In genomic region chr10:14548474-14548873, GRCh38 we compare ENCODE assay signal across 1 cellular context.
A peak's percentile ranks its signal among the peaks of the same experiment; 100 is the strongest.
TF ChIP-seq lines count a peak whose summit lies in the region.

No MANE protein-coding gene starts in this region.

TF ChIP-seq in GM12878, 131 proteins besides CTCF, POLR2A, EP300 and RAD21:
- TF ChIP-seq, protein P1, sequence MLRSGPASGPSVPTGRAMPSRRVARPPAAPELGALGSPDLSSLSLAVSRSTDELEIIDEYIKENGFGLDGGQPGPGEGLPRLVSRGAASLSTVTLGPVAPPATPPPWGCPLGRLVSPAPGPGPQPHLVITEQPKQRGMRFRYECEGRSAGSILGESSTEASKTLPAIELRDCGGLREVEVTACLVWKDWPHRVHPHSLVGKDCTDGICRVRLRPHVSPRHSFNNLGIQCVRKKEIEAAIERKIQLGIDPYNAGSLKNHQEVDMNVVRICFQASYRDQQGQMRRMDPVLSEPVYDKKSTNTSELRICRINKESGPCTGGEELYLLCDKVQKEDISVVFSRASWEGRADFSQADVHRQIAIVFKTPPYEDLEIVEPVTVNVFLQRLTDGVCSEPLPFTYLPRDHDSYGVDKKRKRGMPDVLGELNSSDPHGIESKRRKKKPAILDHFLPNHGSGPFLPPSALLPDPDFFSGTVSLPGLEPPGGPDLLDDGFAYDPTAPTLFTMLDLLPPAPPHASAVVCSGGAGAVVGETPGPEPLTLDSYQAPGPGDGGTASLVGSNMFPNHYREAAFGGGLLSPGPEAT (IDR thresholded peaks at IDR 0.05; ENCODE audit: low read depth), result no peak
- TF ChIP-seq ATF7 (IDR thresholded peaks at IDR 0.05; ENCODE audit: low read depth), result no peak
- no peak for TF ChIP-seq YBX1 (IDR thresholded peaks at IDR 0.05)
- TF ChIP-seq, protein P2, sequence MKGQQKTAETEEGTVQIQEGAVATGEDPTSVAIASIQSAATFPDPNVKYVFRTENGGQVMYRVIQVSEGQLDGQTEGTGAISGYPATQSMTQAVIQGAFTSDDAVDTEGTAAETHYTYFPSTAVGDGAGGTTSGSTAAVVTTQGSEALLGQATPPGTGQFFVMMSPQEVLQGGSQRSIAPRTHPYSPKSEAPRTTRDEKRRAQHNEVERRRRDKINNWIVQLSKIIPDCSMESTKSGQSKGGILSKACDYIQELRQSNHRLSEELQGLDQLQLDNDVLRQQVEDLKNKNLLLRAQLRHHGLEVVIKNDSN (IDR thresholded peaks at IDR 0.05; ENCODE audit: borderline replicate concordance, extremely low read length, insufficient read depth, low read depth, low read length), result peak; percentile 28
